ENCODE assay signal across 10 cellular contexts in genomic region chr11:16815047-16815767, GRCh38.
DNase-seq lines count a peak whose midpoint lies in the region; ATAC-seq and TF ChIP-seq lines count a peak whose summit lies in the region.
"Had no signal": no experiment of that assay in that cellular context is flagged by ENCODE, and none has a peak within 500 bp of the region (broad histone marks: within the 10 kb centered on the region; RNA-seq: fewer than 3 reads in every experiment).

No MANE protein-coding gene starts in this region.

- peaks cover 11% of the 10 kb centered on the region for H3K36me3 ChIP-seq in neural cell (ENCODE audit: insufficient read depth, low read length)

- ATAC-seq in T-cell (replicated peaks in 1 of 4) = no peak
- ATAC-seq: activated T-helper 17 cell treated with anti-CD3 and anti-CD28 coated beads, Interleukin-2, amount 50 U/mL, for 72 hours had no signal

- H4K20me1 ChIP-seq in neural cell (ENCODE audit: insufficient read depth) = no peaks in the 10 kb centered on the region

- peak overlapping the region; percentile 37 for H3K4me3 Mint-ChIP-seq in dendritic cell treated with granulocyte-macrophage colony-stimulating factor and Interleukin-4, amounts not matched to agents 40 ng/mL and 50 ng/mL, for 4 days
- H3K4me3 Mint-ChIP-seq in mesothelial cell of epicardium (no peak overlapping the region), T-cell (no peak overlapping the region)
- H3K4me3 Mint-ChIP-seq: activated T-helper 17 cell treated with anti-CD3 and anti-CD28 coated beads, Interleukin-2, amount 50 U/mL, for 72 hours; CD4-positive, alpha-beta memory T cell had no signal

- CTCF ChIA-PET in T-cell (lab: Charles Lee) = no interaction called here

- H3K27ac Mint-ChIP-seq in dendritic cell treated with granulocyte-macrophage colony-stimulating factor and Interleukin-4, amounts not matched to agents 40 ng/mL and 50 ng/mL, for 4 days = peak overlapping the region; percentile 61
- H3K27ac Mint-ChIP-seq in mesothelial cell of epicardium (no peak overlapping the region), T-cell (no peak overlapping the region)

- H3K9ac ChIP-seq in neural cell (ENCODE audit: low read length) = peak overlapping the region; percentile 36

- intact Hi-C loops in dendritic cell treated with granulocyte-macrophage colony-stimulating factor and Interleukin-4, amounts not matched to agents 40 ng/mL and 50 ng/mL, for 4 days (cut with micrococcal nuclease) = loop anchor here (2.0 kb wide), 1 partner anchor 24 kb away; no protein-coding TSS in a partner anchor

- peaks cover 85% of the 10 kb centered on the region for H3K4me1 Mint-ChIP-seq in dendritic cell treated with granulocyte-macrophage colony-stimulating factor and Interleukin-4, amounts not matched to agents 40 ng/mL and 50 ng/mL, for 4 days (ENCODE audit: low read depth)
- peaks cover 6% of the 10 kb centered on the region for H3K4me1 Mint-ChIP-seq in mesothelial cell of epicardium
- H3K4me1 Mint-ChIP-seq in T-cell = peaks cover 0 to 1% (median 1%) of the 10 kb centered on the region in 3 donors

- no peaks in the 10 kb centered on the region for H3K27me3 ChIP-seq in neural cell (ENCODE audit: insufficient read depth, low read depth, low read length)

- no peaks in the 10 kb centered on the region for H3K36me3 Mint-ChIP-seq in dendritic cell treated with granulocyte-macrophage colony-stimulating factor and Interleukin-4, amounts not matched to agents 40 ng/mL and 50 ng/mL, for 4 days (ENCODE audit: low read depth)
- peaks cover 2% of the 10 kb centered on the region for H3K36me3 Mint-ChIP-seq in mesothelial cell of epicardium
- peaks cover 10% of the 10 kb centered on the region for H3K36me3 Mint-ChIP-seq in T-cell

- H3K4me3 ChIP-seq in AG09309 (ENCODE audit: control insufficient read depth, low read depth, low read length) = no peak overlapping the region
- H3K4me3 ChIP-seq in neural cell (ENCODE audit: low read length) = peak overlapping the region; percentile 26

- no peaks in the 10 kb centered on the region for H3F3A ChIP-seq in neural cell (ENCODE audit: insufficient read depth, low read length, poor library complexity, severe bottlenecking)

- peak overlapping the region; percentile 53 for H3K27ac ChIP-seq in neural cell (ENCODE audit: low read length)

- no peak overlapping the region for H2AFZ ChIP-seq in neural cell (ENCODE audit: low read depth, low read length)

- no peaks in the 10 kb centered on the region for H3K9me3 ChIP-seq in neural cell (ENCODE audit: low read length)

- no peaks in the 10 kb centered on the region for H3K79me2 ChIP-seq in neural cell (replicated peaks; ENCODE audit: insufficient read depth, low read length)

- TF ChIP-seq RAD21 in neural cell (conservative IDR thresholded peaks at IDR 0.05) = peak; percentile 37

- TF ChIP-seq CTCF in AG09309 (IDR thresholded peaks at IDR 0.05; ENCODE audit: control insufficient read depth, insufficient read depth, low read depth, low read length, missing control alignments) (no peak), neural cell (IDR thresholded peaks at IDR 0.05; ENCODE audit: poor library complexity, severe bottlenecking) (no peak), mesothelial cell of epicardium (IDR thresholded peaks at IDR 0.05; ENCODE audit: unreplicated experiment) (no peak)

- no peak overlapping the region for H3K4me2 ChIP-seq in neural cell (ENCODE audit: low read length)

- peak; percentile 98 for TF ChIP-seq EP300 in neural cell (conservative IDR thresholded peaks at IDR 0.05; ENCODE audit: poor library complexity, severe bottlenecking)

- DNase-seq in AG09309 (ENCODE audit: low read depth) = peak; percentile 7
- DNase-seq in NCI-H2029 (lab: John Stamatoyannopoulos, UW) = peak; percentile 94
- no peak for DNase-seq in mesothelial cell of epicardium (ENCODE audit: low spot score in 2 of 2, unreplicated experiment in 2 of 2)
- no peak for DNase-seq in stimulated activated naive CD4-positive, alpha-beta T cell (lab: John Stamatoyannopoulos, UW)
- no peak for DNase-seq in HK-2 (ENCODE audit: unreplicated experiment)
- DNase-seq in T-cell = no peak
- DNase-seq: CD4-positive, alpha-beta memory T cell had no signal

- no peaks in the 10 kb centered on the region for H3K27me3 Mint-ChIP-seq in dendritic cell treated with granulocyte-macrophage colony-stimulating factor and Interleukin-4, amounts not matched to agents 40 ng/mL and 50 ng/mL, for 4 days
- H3K27me3 Mint-ChIP-seq in mesothelial cell of epicardium (ENCODE audit: low read depth) = no peaks in the 10 kb centered on the region
- H3K27me3 Mint-ChIP-seq in T-cell = no peaks in the 10 kb centered on the region
- H3K27me3 Mint-ChIP-seq: activated T-helper 17 cell treated with anti-CD3 and anti-CD28 coated beads, Interleukin-2, amount 50 U/mL, for 72 hours; CD4-positive, alpha-beta memory T cell had no signal

- POLR2A ChIA-PET in T-cell (lab: Charles Lee) = no interaction called here

- no peaks in the 10 kb centered on the region for H3K9me2 ChIP-seq in neural cell (ENCODE audit: insufficient read depth, low read length)

- no peaks in the 10 kb centered on the region for H3K9me3 Mint-ChIP-seq in dendritic cell treated with granulocyte-macrophage colony-stimulating factor and Interleukin-4, amounts not matched to agents 40 ng/mL and 50 ng/mL, for 4 days
- H3K9me3 Mint-ChIP-seq in mesothelial cell of epicardium = no peaks in the 10 kb centered on the region
- no peaks in the 10 kb centered on the region for H3K9me3 Mint-ChIP-seq in T-cell
- H3K9me3 Mint-ChIP-seq: activated T-helper 17 cell treated with anti-CD3 and anti-CD28 coated beads, Interleukin-2, amount 50 U/mL, for 72 hours; CD4-positive, alpha-beta memory T cell had no signal

TF ChIP-seq in neural cell, 6 proteins besides CTCF, POLR2A, EP300 and RAD21:
- TF ChIP-seq EZH2 (IDR thresholded peaks at IDR 0.05; ENCODE audit: borderline replicate concordance, insufficient read depth, low read length, poor library complexity, severe bottlenecking) (no peak), TAF1 (IDR thresholded peaks at IDR 0.05; ENCODE audit: low read depth) (no peak), REST (IDR thresholded peaks at IDR 0.05; ENCODE audit: borderline replicate concordance) (peak; percentile 29), POLR2AphosphoS5 (IDR thresholded peaks at IDR 0.05) (peak; percentile 84), MXI1 (conservative IDR thresholded peaks at IDR 0.05; ENCODE audit: poor library complexity, severe bottlenecking) (peak; percentile 51), SMC3 (conservative IDR thresholded peaks at IDR 0.05; ENCODE audit: poor library complexity) (peak; percentile 55)
TF ChIP-seq in neural cell: peak in this region for 4.

Comparison
In these comparisons a context has a peak if more than half of its experiments do, and no peak if none do; other contexts are left out.
1. DNase-seq: peak in AG09309 (single experiment) and NCI-H2029 (single experiment); none in mesothelial cell of epicardium (0 of 2), stimulated activated naive CD4-positive, alpha-beta T cell (0 of 6), HK-2 (single experiment) and T-cell (0 of 34).